In the genomic region with DNA sequence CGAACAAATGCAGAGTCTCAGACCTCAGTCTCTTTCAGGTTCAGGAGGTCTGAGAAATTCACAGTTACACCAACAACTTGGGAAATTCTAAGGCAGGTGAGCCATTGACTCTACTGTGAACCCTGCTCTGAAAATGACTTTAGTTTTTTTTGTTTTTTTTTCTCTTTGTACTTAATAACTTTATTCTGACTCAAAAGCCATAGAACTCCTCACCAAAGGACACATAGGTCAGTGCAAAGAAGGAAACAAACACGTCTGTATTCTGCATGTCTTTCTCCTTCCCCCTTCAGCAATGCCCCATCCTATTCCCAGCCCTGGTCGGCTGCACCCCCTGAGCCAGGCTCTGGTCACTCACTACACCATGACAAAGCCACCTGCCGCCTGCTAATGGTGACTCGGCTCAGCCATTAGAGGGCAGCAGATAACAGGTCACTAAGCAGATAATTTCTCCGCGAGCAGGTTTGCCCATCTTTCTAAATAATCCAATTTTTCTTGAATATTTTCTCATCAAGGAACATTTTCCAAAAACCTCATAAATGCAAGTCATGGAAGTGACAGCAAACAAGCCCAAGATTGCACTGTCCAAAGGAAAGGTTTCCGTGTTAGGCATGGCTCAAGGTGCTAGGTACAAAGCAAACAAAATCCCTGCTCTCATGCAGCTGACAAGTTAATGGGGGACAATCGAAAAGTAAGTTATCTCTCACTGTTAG, we compare ENCODE assay signal across 9 cellular contexts. TPM values are rescaled to one million over a fixed set of nuclear protein-coding genes. Genes with fewer than 3 reads are reported as not detected.
DNase-seq lines count a peak whose midpoint lies in the region; ATAC-seq, FAIRE-seq and TF ChIP-seq lines count a peak whose summit lies in the region.
"Had no signal": no experiment of that assay in that cellular context is flagged by ENCODE, and none has a peak within 500 bp of the region (broad histone marks: within the 10 kb centered on the region; RNA-seq: fewer than 3 reads in every experiment).

No MANE protein-coding gene starts in this region.

- in situ Hi-C loops in HAP-1 (cut with MboI; ENCODE audit: low sequenced_read_pairs), result loop anchor here (25.0 kb wide), 1 partner anchor 400 kb away; no protein-coding TSS in a partner anchor

- no peaks in the 10 kb centered on the region for H3K36me3 ChIP-seq in HAP-1 (replicated peaks)
- H3K36me3 ChIP-seq in SJCRH30, result peaks cover 6% of the 10 kb centered on the region; the same call in 1 of the 2 replicates
- H3K36me3 ChIP-seq in lower lobe of right lung, result no peaks in the 10 kb centered on the region
- H3K36me3 ChIP-seq in tibial artery, result peaks cover 0 to 10% (median 0%) of the 10 kb centered on the region in 3 donors

- no peaks in the 10 kb centered on the region for H3K27me3 ChIP-seq in HAP-1 (ENCODE audit: low read depth)
- H3K27me3 ChIP-seq in SJCRH30, result no peaks in the 10 kb centered on the region
- H3K27me3 ChIP-seq in lower lobe of right lung (ENCODE audit: low read depth), result no peaks in the 10 kb centered on the region
- H3K27me3 ChIP-seq in tibial artery, result no peaks in the 10 kb centered on the region

- H3K27ac ChIP-seq in SJCRH30 (no peak overlapping the region), lower lobe of right lung (no peak overlapping the region), tibial artery (no peak overlapping the region)

- peak; percentile 87 for FAIRE-seq in A204.1 (lab: Jason Lieb, UNC)

- H3K4me1 ChIP-seq in HAP-1 (peaks cover 3% of the 10 kb centered on the region), SJCRH30 (no peaks in the 10 kb centered on the region), lower lobe of right lung (peaks cover 28% of the 10 kb centered on the region), tibial artery (peaks cover 0 to 27% (median 17%) of the 10 kb centered on the region in 4 donors)

- DNase-seq in GDM1 (lab: John Stamatoyannopoulos, UW) (peak; percentile 16), HAP-1 (ENCODE audit: low spot score in 2 of 2) (peak; percentile 72 to 80), LNCaP clone FGC (ENCODE audit: low read depth) (no peak), SJCRH30 (peak; percentile 66 to 80), dermis microvascular lymphatic vessel endothelial cell (ENCODE audit: low read depth in 2 of 2) (peak; percentile 66 to 81), lower lobe of right lung (peak; percentile 64), tibial artery (peak; percentile 70 to 76)

- H3K9me3 ChIP-seq in HAP-1 (no peaks in the 10 kb centered on the region), SJCRH30 (replicated peaks) (no peaks in the 10 kb centered on the region), lower lobe of right lung (no peaks in the 10 kb centered on the region), tibial artery (no peaks in the 10 kb centered on the region)

- peak; percentile 80 to 85 for ATAC-seq in lower lobe of right lung
- ATAC-seq: naive thymus-derived CD8-positive, alpha-beta T cell had no signal

- H3K4me3 ChIP-seq in HAP-1 (no peak overlapping the region), LNCaP clone FGC (ENCODE audit: low read depth, low read length) (no peak overlapping the region), SJCRH30 (no peak overlapping the region), lower lobe of right lung (no peak overlapping the region), tibial artery (no peak overlapping the region)

- intact Hi-C loops in lower lobe of right lung (cut with DNase I) (no loop called here), tibial artery (cut with DNase I; ENCODE audit: low total_unique reads) (loop anchor here (5.0 kb wide), 1 partner anchor 205 kb away; no protein-coding TSS in a partner anchor)

- TF ChIP-seq CTCF in LNCaP clone FGC (IDR thresholded peaks at IDR 0.05; ENCODE audit: control insufficient read depth, extremely low read depth, insufficient read depth) (peak; percentile 94), lower lobe of right lung (IDR thresholded peaks at IDR 0.05) (peak; percentile 84), tibial artery (IDR thresholded peaks at IDR 0.05) (peak; percentile 81 to 82)

RNA-seq across cellular contexts. Expression of gene TM4SF4, which starts 37.7 kb away (rescaled TPM):
- not detected in 2 replicates for total RNA-seq in SJCRH30 (2014; rRNA removed; shearing (Covaris generic))
- total RNA-seq in dermis microvascular lymphatic vessel endothelial cell, result not detected in 2 replicates
- not detected for total RNA-seq in lower lobe of right lung
- total RNA-seq: naive thymus-derived CD8-positive, alpha-beta T cell had no signal
